Comparison of ENCODE assay signal across 17 cellular contexts in genomic region chr2:445896-446295, GRCh38.
"Had no signal": no experiment of that assay in that cellular context is flagged by ENCODE, and none has a peak within 500 bp of the region (broad histone marks: within the 10 kb centered on the region; RNA-seq: fewer than 3 reads in every experiment).

No MANE protein-coding gene starts in this region.

- H3K9me3 ChIP-seq: esophagus squamous epithelium, lower lobe of right lung, thyroid gland had no signal

- DNase-seq: activated CD4-positive, alpha-beta memory T cell treated with anti-CD3 and anti-CD28 coated beads, Interleukin-2, amount 10 ng/mL, durations not matched to agents 7 days and 5 days; activated naive CD4-positive, alpha-beta T cell; amniotic stem cell; esophagus squamous epithelium; lower lobe of right lung; stimulated activated CD4-positive, alpha-beta T cell treated with anti-CD3 and anti-CD28 coated beads, Interleukin-12 subunit alpha, Interleukin-12 subunit beta, amount 100 ng/mL, for 4 hours; stimulated activated CD4-positive, alpha-beta T cell treated with anti-CD3 and anti-CD28 coated beads, Interleukin-1b, Interleukin-23, amount 100 ng/mL, for 48 hours; stimulated activated CD8-positive, alpha-beta memory T cell treated with anti-CD3 and anti-CD28 coated beads, Interleukin-4, amount 100 ng/mL, for 48 hours; stimulated activated naive CD4-positive, alpha-beta T cell treated with Interleukin-2 at 50 U/mL for 16 hours; thyroid gland had no signal

- H3K27me3 ChIP-seq: cardiac muscle cell, thyroid gland had no signal

- H3K4me1 ChIP-seq: esophagus squamous epithelium, thyroid gland had no signal

- H3K4me1 Mint-ChIP-seq: activated T-helper 17 cell treated with anti-CD3 and anti-CD28 coated beads, Interleukin-2, amount 50 U/mL, for 72 hours had no signal

- H3K27ac ChIP-seq: cardiac muscle cell, esophagus squamous epithelium, lower lobe of right lung, thyroid gland had no signal

- ATAC-seq: lower lobe of right lung had no signal

- H3K27ac Mint-ChIP-seq: activated CD4-positive, alpha-beta memory T cell treated with anti-CD3 and anti-CD28 coated beads, Interleukin-2, amount 10 ng/mL, durations not matched to agents 7 days and 5 days; activated CD4-positive, alpha-beta T cell treated with anti-CD3 and anti-CD28 coated beads for 36 hours; activated naive CD8-positive, alpha-beta T cell treated with anti-CD3 and anti-CD28 coated beads for 36 hours; activated T-helper 17 cell treated with anti-CD3 and anti-CD28 coated beads, Interleukin-2, amount 50 U/mL, for 72 hours had no signal

- H3K9me3 Mint-ChIP-seq: activated CD4-positive, alpha-beta memory T cell treated with anti-CD3 and anti-CD28 coated beads, Interleukin-2, amount 10 ng/mL, durations not matched to agents 7 days and 5 days; activated naive CD8-positive, alpha-beta T cell treated with anti-CD3 and anti-CD28 coated beads for 36 hours; activated T-helper 17 cell treated with anti-CD3 and anti-CD28 coated beads, Interleukin-2, amount 50 U/mL, for 72 hours; effector memory CD8-positive, alpha-beta T cell; natural killer cell treated with Interleukin-12 subunit alpha and Interleukin-12 subunit beta and Interleukin-15 and Interleukin-18, amount 100 ng/mL, for 72 hours; T-helper 2 cell treated with Interferon-gamma antibody and Interleukin-4, amounts not matched to agents 5 μg/mL and 100 μg/mL, for 36 hours had no signal

- H3K4me3 Mint-ChIP-seq: activated CD4-positive, alpha-beta memory T cell treated with anti-CD3 and anti-CD28 coated beads, Interleukin-2, amount 10 ng/mL, durations not matched to agents 7 days and 5 days; activated CD4-positive, alpha-beta T cell treated with anti-CD3 and anti-CD28 coated beads for 36 hours; activated naive CD8-positive, alpha-beta T cell treated with anti-CD3 and anti-CD28 coated beads for 36 hours had no signal

- H3K27me3 Mint-ChIP-seq: activated CD4-positive, alpha-beta memory T cell treated with anti-CD3 and anti-CD28 coated beads, Interleukin-2, amount 10 ng/mL, durations not matched to agents 7 days and 5 days; activated CD4-positive, alpha-beta T cell treated with anti-CD3 and anti-CD28 coated beads for 36 hours; activated naive CD8-positive, alpha-beta T cell treated with anti-CD3 and anti-CD28 coated beads for 36 hours; activated T-helper 17 cell treated with anti-CD3 and anti-CD28 coated beads, Interleukin-2, amount 50 U/mL, for 72 hours; effector memory CD8-positive, alpha-beta T cell; natural killer cell treated with Interleukin-12 subunit alpha and Interleukin-12 subunit beta and Interleukin-15 and Interleukin-18, amount 100 ng/mL, for 72 hours had no signal

- H3K36me3 Mint-ChIP-seq: activated naive CD8-positive, alpha-beta T cell treated with anti-CD3 and anti-CD28 coated beads for 36 hours; natural killer cell treated with Interleukin-12 subunit alpha and Interleukin-12 subunit beta and Interleukin-15 and Interleukin-18, amount 100 ng/mL, for 72 hours had no signal

- H3K4me3 ChIP-seq: cardiac muscle cell, esophagus squamous epithelium, lower lobe of right lung, thyroid gland had no signal

- H3K36me3 ChIP-seq: cardiac muscle cell, esophagus squamous epithelium, lower lobe of right lung, thyroid gland had no signal
